Comparison of ENCODE assay signal across 1 cellular context in the genomic region with DNA sequence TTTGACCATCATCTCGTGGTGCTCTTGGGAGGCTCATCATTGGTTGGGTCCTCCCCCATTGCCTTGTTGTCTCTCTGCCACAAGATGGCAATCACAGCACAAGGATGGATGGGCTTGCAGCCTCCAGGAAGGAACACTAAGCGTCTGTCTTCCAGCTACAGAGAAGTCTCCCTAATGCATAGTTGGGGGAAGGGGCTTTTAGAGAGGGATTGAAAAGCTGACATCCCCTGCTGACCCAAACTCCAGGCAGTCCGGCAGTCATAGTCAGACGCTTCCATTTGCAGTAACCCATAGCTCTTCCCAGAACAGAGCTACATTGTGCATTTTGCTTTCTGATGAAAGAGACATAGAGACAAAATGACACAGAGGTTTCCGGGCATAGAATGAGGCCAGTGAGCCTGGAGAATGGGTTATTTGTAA.
TF ChIP-seq lines count a peak whose summit lies in the region.

No MANE protein-coding gene starts in this region.

TF ChIP-seq in GM23338, 12 proteins besides CTCF, POLR2A, EP300 and RAD21 (continued from another document):
- TF ChIP-seq ETS1 (IDR thresholded peaks at IDR 0.05): no peak
- no peak for TF ChIP-seq ZNF331 (CRISPR knock-in tag; IDR thresholded peaks at IDR 0.05; ENCODE audit: low read depth)
- TF ChIP-seq NANOG (IDR thresholded peaks at IDR 0.05; ENCODE audit: borderline replicate concordance): no peak
- TF ChIP-seq JUNB (IDR thresholded peaks at IDR 0.05; ENCODE audit: unreplicated experiment): no peak
- TF ChIP-seq, protein P1, sequence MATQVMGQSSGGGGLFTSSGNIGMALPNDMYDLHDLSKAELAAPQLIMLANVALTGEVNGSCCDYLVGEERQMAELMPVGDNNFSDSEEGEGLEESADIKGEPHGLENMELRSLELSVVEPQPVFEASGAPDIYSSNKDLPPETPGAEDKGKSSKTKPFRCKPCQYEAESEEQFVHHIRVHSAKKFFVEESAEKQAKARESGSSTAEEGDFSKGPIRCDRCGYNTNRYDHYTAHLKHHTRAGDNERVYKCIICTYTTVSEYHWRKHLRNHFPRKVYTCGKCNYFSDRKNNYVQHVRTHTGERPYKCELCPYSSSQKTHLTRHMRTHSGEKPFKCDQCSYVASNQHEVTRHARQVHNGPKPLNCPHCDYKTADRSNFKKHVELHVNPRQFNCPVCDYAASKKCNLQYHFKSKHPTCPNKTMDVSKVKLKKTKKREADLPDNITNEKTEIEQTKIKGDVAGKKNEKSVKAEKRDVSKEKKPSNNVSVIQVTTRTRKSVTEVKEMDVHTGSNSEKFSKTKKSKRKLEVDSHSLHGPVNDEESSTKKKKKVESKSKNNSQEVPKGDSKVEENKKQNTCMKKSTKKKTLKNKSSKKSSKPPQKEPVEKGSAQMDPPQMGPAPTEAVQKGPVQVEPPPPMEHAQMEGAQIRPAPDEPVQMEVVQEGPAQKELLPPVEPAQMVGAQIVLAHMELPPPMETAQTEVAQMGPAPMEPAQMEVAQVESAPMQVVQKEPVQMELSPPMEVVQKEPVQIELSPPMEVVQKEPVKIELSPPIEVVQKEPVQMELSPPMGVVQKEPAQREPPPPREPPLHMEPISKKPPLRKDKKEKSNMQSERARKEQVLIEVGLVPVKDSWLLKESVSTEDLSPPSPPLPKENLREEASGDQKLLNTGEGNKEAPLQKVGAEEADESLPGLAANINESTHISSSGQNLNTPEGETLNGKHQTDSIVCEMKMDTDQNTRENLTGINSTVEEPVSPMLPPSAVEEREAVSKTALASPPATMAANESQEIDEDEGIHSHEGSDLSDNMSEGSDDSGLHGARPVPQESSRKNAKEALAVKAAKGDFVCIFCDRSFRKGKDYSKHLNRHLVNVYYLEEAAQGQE (IDR thresholded peaks at IDR 0.05; ENCODE audit: unreplicated experiment): no peak
- no peak for TF ChIP-seq POLR2AphosphoS5 (IDR thresholded peaks at IDR 0.05; ENCODE audit: low read depth)
- TF ChIP-seq STAT1 (IDR thresholded peaks at IDR 0.05; ENCODE audit: unreplicated experiment): no peak
- no peak for TF ChIP-seq EZH2 (IDR thresholded peaks at IDR 0.05; ENCODE audit: low read depth, unreplicated experiment)
- no peak for TF ChIP-seq EZH2phosphoT487 (IDR thresholded peaks at IDR 0.05; ENCODE audit: unreplicated experiment)
- TF ChIP-seq CREB1 (CRISPR knock-in tag; IDR thresholded peaks at IDR 0.05; ENCODE audit: low read depth): no peak
